Comparison of ENCODE assay signal across 8 cellular contexts in genomic region chr10:63521389-63522128, GRCh38. TPM values are rescaled to one million over a fixed set of nuclear protein-coding genes. Genes with fewer than 3 reads are reported as not detected.
DNase-seq lines count a peak whose midpoint lies in the region; ATAC-seq and TF ChIP-seq lines count a peak whose summit lies in the region.

Gene REEP3 (plus strand): TSS chr10:63521401. CDS start chr10:63521546, 145 bp downstream.

- 0 to 1% (median 0%) methylated on average over 13 to 99 of the region's 99 CpGs for WGBS in spleen, 5 donors

- H3K4me3 ChIP-seq in WI38 (ENCODE audit: low read depth, low read length): peak within 1 kb of the TSS; percentile 74
- peak within 1 kb of the TSS; percentile 78 to 81 for H3K4me3 ChIP-seq in cardiac fibroblast (replicated peaks in 1 of 2; ENCODE audit: low read depth in 2 of 2, low read length in 2 of 2)
- H3K4me3 ChIP-seq in spleen: peak within 1 kb of the TSS; percentile 61 to 94 (median 72)

- no peak for TF ChIP-seq CTCF in WI38 (IDR thresholded peaks at IDR 0.05; ENCODE audit: low read depth, low read length)
- no peak for TF ChIP-seq CTCF in cardiac fibroblast (IDR thresholded peaks at IDR 0.05; ENCODE audit: low read depth, low read length)
- no peak for TF ChIP-seq CTCF in spleen (IDR thresholded peaks at IDR 0.05 in 8 of 11, conservative IDR thresholded peaks at IDR 0.05 in 3 of 11)

- H3K27ac ChIP-seq in spleen: peak within 1 kb of the TSS; percentile 90 to 98 (median 98)

- TF ChIP-seq POLR2A in spleen (IDR thresholded peaks at IDR 0.05): peak in 2 of 3 donors; percentile 15 to 57

- intact Hi-C loops in spleen (cut with DNase I; ENCODE audit: low total_unique reads): no loop called here

- H3K9me3 ChIP-seq in spleen: no peaks in the 10 kb centered on the region

- peak; percentile 31 for DNase-seq in NCI-H2196 (lab: John Stamatoyannopoulos, UW; ENCODE audit: unreplicated experiment)
- DNase-seq in NCI-H2196 treated with DMSO at 0.1 percent for 48 hours (lab: John Stamatoyannopoulos, UW; ENCODE audit: unreplicated experiment): no peak
- peak; percentile 46 for DNase-seq in NCI-H1092 treated with DMSO at 0.1 percent for 48 hours (lab: John Stamatoyannopoulos, UW)
- DNase-seq in cardiac fibroblast (ENCODE audit: low read depth in 2 of 2): peak; percentile 71 to 81
- DNase-seq in iris pigment epithelial cell (ENCODE audit: low read depth): peak; percentile 81
- peak; percentile 93 for DNase-seq in spleen

- no peaks in the 10 kb centered on the region for H3K27me3 ChIP-seq in spleen (replicated peaks in 1 of 7)

- H3K36me3 ChIP-seq in spleen: no peaks in the 10 kb centered on the region

- H3K4me1 ChIP-seq in spleen: peaks cover 19 to 63% (median 49%) of the 10 kb centered on the region in 6 donors

- peak; percentile 78 for ATAC-seq in HG02610 (IDR thresholded peaks at IDR 0.05; ENCODE audit: unreplicated experiment)

RNA-seq across cellular contexts. Expression of gene REEP3, which starts in this region (rescaled TPM):
- 10 to 100 TPM; 17.1 to 46.5 (median 29.1) TPM for total RNA-seq in spleen
- polyA plus RNA-seq in spleen: 1 to 10 TPM; 4.0 to 5.5 (median 5.2) TPM
